In the genomic region with DNA sequence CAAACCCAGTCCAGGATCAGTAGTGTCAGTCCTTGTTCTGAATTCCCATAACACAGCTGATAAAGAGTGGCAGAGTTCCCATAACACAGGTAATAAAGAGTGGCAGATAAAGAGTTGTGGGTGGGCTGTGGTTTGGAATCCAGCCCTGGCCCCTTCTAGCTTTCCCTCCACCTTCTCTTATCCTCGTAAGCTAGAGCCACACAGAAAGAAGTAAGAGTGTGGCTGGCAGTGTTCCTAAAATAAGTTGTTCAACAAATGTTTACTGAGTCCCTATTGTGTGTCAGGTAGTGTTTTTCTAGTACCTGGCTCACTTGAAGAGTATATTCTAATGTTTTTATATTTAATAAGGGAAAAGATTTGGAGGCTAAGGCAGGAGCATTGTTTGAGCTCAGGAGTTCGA, we compare ENCODE assay signal across 16 cellular contexts.
"Had no signal": no experiment of that assay in that cellular context is flagged by ENCODE, and none has a peak within 500 bp of the region (broad histone marks: within the 10 kb centered on the region; RNA-seq: fewer than 3 reads in every experiment).

No MANE protein-coding gene starts in this region.

- ATAC-seq: activated CD8-positive, alpha-beta memory T cell treated with anti-CD3 and anti-CD28 coated beads, Interleukin-2, amount 10 ng/mL, durations not matched to agents 7 days and 5 days; gastrocnemius medialis; left cardiac atrium had no signal

- H3K4me3 ChIP-seq: adrenal gland, cardiac muscle cell, gastrocnemius medialis, heart left ventricle, lung, tibial nerve had no signal

- H3K79me2 ChIP-seq: parathyroid adenoma had no signal

- H2AFZ ChIP-seq: parathyroid adenoma had no signal

- H3K4me3 Mint-ChIP-seq: activated CD8-positive, alpha-beta memory T cell treated with anti-CD3 and anti-CD28 coated beads, Interleukin-2, amount 10 ng/mL, durations not matched to agents 7 days and 5 days; activated naive CD4-positive, alpha-beta T cell treated with anti-CD3 and anti-CD28 coated beads, Interleukin-2, amount 10 ng/mL, durations not matched to agents 7 days and 5 days; mesothelial cell of epicardium had no signal

- H3K27ac Mint-ChIP-seq: activated CD8-positive, alpha-beta memory T cell treated with anti-CD3 and anti-CD28 coated beads, Interleukin-2, amount 10 ng/mL, durations not matched to agents 7 days and 5 days; activated naive CD4-positive, alpha-beta T cell treated with anti-CD3 and anti-CD28 coated beads, Interleukin-2, amount 10 ng/mL, durations not matched to agents 7 days and 5 days; mesothelial cell of epicardium had no signal

- H3K27me3 ChIP-seq: cardiac muscle cell, gastrocnemius medialis, tibial nerve had no signal

- H3K36me3 ChIP-seq: adrenal gland, cardiac muscle cell, gastrocnemius medialis, heart left ventricle, tibial nerve had no signal

- H3K9me3 ChIP-seq: adrenal gland, gastrocnemius medialis had no signal

- DNase-seq: activated CD4-positive, alpha-beta T cell treated with anti-CD3 and anti-CD28 coated beads, Interleukin-2, amount 50 U/mL, for 4 hours; activated CD8-positive, alpha-beta memory T cell treated with anti-CD3 and anti-CD28 coated beads, Interleukin-2, amount 10 ng/mL, durations not matched to agents 7 days and 5 days; activated naive CD4-positive, alpha-beta T cell treated with anti-CD3 and anti-CD28 coated beads, Interleukin-2, amount 10 ng/mL, durations not matched to agents 7 days and 5 days; activated T-cell treated with anti-CD3 and anti-CD28 coated beads, Interleukin-2, amount 50 U/mL, for 1 hour; adrenal gland; gastrocnemius medialis; heart left ventricle; left cardiac atrium; substantia nigra; T1000 had no signal

- H3K27ac ChIP-seq: adrenal gland, cardiac muscle cell, epithelial cell of prostate, gastrocnemius medialis, heart left ventricle, parathyroid adenoma, tibial nerve had no signal

- H3K9ac ChIP-seq: parathyroid adenoma had no signal

- H3K4me1 ChIP-seq: adrenal gland, parathyroid adenoma, tibial nerve had no signal
